ENCODE assay signal across 9 cellular contexts in the genomic region with DNA sequence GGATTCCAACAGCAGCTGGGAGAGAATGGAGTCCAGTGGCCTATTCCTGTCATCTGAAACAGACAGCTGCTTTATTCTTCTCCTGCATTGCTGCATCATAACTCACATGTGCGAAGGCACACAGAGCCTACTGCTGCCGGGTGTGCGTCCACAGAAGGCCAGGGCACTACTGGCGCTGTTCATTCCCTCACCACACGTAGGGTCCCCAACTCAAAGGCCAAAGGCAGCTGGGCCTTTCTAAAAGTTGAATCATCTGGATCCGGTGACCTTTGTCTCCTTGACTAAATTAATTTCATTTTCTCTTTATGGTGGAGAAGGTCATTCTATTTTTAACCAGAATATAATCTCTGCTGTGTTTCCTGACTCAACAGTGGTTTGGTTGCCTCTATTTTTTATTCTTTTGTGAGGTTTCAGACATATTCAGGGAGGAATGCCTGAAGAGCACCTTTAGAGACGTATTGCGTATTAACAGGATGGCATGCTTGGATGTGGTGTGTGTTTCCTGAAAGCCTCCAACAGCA. TPM values are rescaled to one million over a fixed set of nuclear protein-coding genes. Genes with fewer than 3 reads are reported as not detected.
DNase-seq lines count a peak whose midpoint lies in the region; ATAC-seq and TF ChIP-seq lines count a peak whose summit lies in the region.
"Had no signal": no experiment of that assay in that cellular context is flagged by ENCODE, and none has a peak within 500 bp of the region (broad histone marks: within the 10 kb centered on the region; RNA-seq: fewer than 3 reads in every experiment).

No MANE protein-coding gene starts in this region.

- H3K4me3 Mint-ChIP-seq in T-helper 2 cell treated with Interferon-gamma antibody and Interleukin-4, amounts not matched to agents 5 μg/mL and 100 μg/mL, for 36 hours: peak overlapping the region; percentile 71
- peak overlapping the region; percentile 54 for H3K4me3 Mint-ChIP-seq in stimulated activated effector memory CD8-positive, alpha-beta T cell treated with anti-CD3 and anti-CD28 coated beads, Interleukin-12 subunit alpha, Interleukin-12 subunit beta, amount 100 ng/mL, for 72 hours

- peaks cover 14% of the 10 kb centered on the region for H3K36me3 Mint-ChIP-seq in T-helper 2 cell treated with Interferon-gamma antibody and Interleukin-4, amounts not matched to agents 5 μg/mL and 100 μg/mL, for 36 hours (ENCODE audit: low read depth)
- peaks cover 58% of the 10 kb centered on the region for H3K36me3 Mint-ChIP-seq in stimulated activated effector memory CD8-positive, alpha-beta T cell treated with anti-CD3 and anti-CD28 coated beads, Interleukin-12 subunit alpha, Interleukin-12 subunit beta, amount 100 ng/mL, for 72 hours

- ATAC-seq in stimulated activated effector memory CD8-positive, alpha-beta T cell treated with anti-CD3 and anti-CD28 coated beads, Interleukin-12 subunit alpha, Interleukin-12 subunit beta, amount 100 ng/mL, for 72 hours: peak; percentile 9
- no peak for ATAC-seq in HG02981 (IDR thresholded peaks at IDR 0.05; ENCODE audit: unreplicated experiment)

- H3K4me3 ChIP-seq in dorsolateral prefrontal cortex: peak overlapping the region in 19 of 59 donors; percentile 1 to 33 (median 13)

- peak overlapping the region; percentile 63 to 96 (median 90) for H3K27ac ChIP-seq in dorsolateral prefrontal cortex

- intact Hi-C loops in dorsolateral prefrontal cortex (cut with DNase I): loop anchor here in 1 of 2 donors (5.0 kb wide), 1 partner anchor 72 kb away; a partner anchor contains a TSS

- no peaks in the 10 kb centered on the region for H3K9me3 Mint-ChIP-seq in T-helper 2 cell treated with Interferon-gamma antibody and Interleukin-4, amounts not matched to agents 5 μg/mL and 100 μg/mL, for 36 hours
- no peaks in the 10 kb centered on the region for H3K9me3 Mint-ChIP-seq in stimulated activated effector memory CD8-positive, alpha-beta T cell treated with anti-CD3 and anti-CD28 coated beads, Interleukin-12 subunit alpha, Interleukin-12 subunit beta, amount 100 ng/mL, for 72 hours

- peak in 6 of 56 donors; percentile 12 to 33 (median 18) for TF ChIP-seq CTCF in dorsolateral prefrontal cortex (IDR thresholded peaks at IDR 0.05 in 54 of 56, conservative IDR thresholded peaks at IDR 0.05 in 2 of 56; ENCODE audit: low read depth in 1 of 56, partially characterized antibody in 56 of 56)

- H3K27me3 Mint-ChIP-seq in T-helper 2 cell treated with Interferon-gamma antibody and Interleukin-4, amounts not matched to agents 5 μg/mL and 100 μg/mL, for 36 hours (ENCODE audit: low read depth): no peaks in the 10 kb centered on the region

- H3K27ac Mint-ChIP-seq in T-helper 2 cell treated with Interferon-gamma antibody and Interleukin-4, amounts not matched to agents 5 μg/mL and 100 μg/mL, for 36 hours: peak overlapping the region; percentile 89
- peak overlapping the region; percentile 90 for H3K27ac Mint-ChIP-seq in stimulated activated effector memory CD8-positive, alpha-beta T cell treated with anti-CD3 and anti-CD28 coated beads, Interleukin-12 subunit alpha, Interleukin-12 subunit beta, amount 100 ng/mL, for 72 hours

- H3K27me3 ChIP-seq in dorsolateral prefrontal cortex: no peaks in the 10 kb centered on the region

- peaks cover 54% of the 10 kb centered on the region for H3K4me1 Mint-ChIP-seq in T-helper 2 cell treated with Interferon-gamma antibody and Interleukin-4, amounts not matched to agents 5 μg/mL and 100 μg/mL, for 36 hours (ENCODE audit: low read depth)
- peaks cover 44% of the 10 kb centered on the region for H3K4me1 Mint-ChIP-seq in stimulated activated effector memory CD8-positive, alpha-beta T cell treated with anti-CD3 and anti-CD28 coated beads, Interleukin-12 subunit alpha, Interleukin-12 subunit beta, amount 100 ng/mL, for 72 hours

- peak; percentile 31 for DNase-seq in T-helper 2 cell treated with Interferon-gamma antibody and Interleukin-4, amounts not matched to agents 5 μg/mL and 100 μg/mL, for 36 hours (ENCODE audit: low spot score)
- DNase-seq in T-helper 2 cell: no peak
- peak in 4 of 10 donors; percentile 41 to 53 (median 50) for DNase-seq in dorsolateral prefrontal cortex
- DNase-seq in stimulated activated effector memory CD8-positive, alpha-beta T cell treated with anti-CD3 and anti-CD28 coated beads, Interleukin-12 subunit alpha, Interleukin-12 subunit beta, amount 100 ng/mL, for 72 hours (ENCODE audit: low spot score in 2 of 2): no peak
- DNase-seq in GM03348 (ENCODE audit: low spot score): no peak
- DNase-seq: HCEC 1CT had no signal

RNA-seq across cellular contexts. Expression of a gene that starts 10.8 kb away (rescaled TPM):
- total RNA-seq in dorsolateral prefrontal cortex: 10 to 100 TPM in 6 of 120 experiments, 1 to 10 TPM in 114; 2.5 to 12.3 (median 6.3) TPM

RNA-seq across cellular contexts. Expression of a gene that starts 19.8 kb away (rescaled TPM):
- 10 to 100 TPM in 1 of 120 experiments, 1 to 10 TPM in 119; 2.1 to 10.7 (median 3.4) TPM for total RNA-seq in dorsolateral prefrontal cortex

RNA-seq across cellular contexts. Expression of a gene that starts 24.7 kb away (rescaled TPM):
- 10 to 100 TPM; 26.6 to 69.5 (median 49.7) TPM for total RNA-seq in dorsolateral prefrontal cortex

RNA-seq across cellular contexts. Expression of a gene that starts 24.9 kb away (rescaled TPM):
- 1 to 10 TPM in 8 of 120 experiments, under 1 TPM in 37, not detected in 75; 0.25 to 3.6 (median 0.63) TPM for total RNA-seq in dorsolateral prefrontal cortex
- total RNA-seq: osteocyte had no signal

RNA-seq across cellular contexts. Expression of a gene that starts 31.6 kb away (rescaled TPM):
- total RNA-seq in dorsolateral prefrontal cortex: 1 to 10 TPM in 2 of 120 experiments, under 1 TPM in 1, not detected in 117; 0.19 to 1.4 (median 1.2) TPM
- total RNA-seq: fibroblast of villous mesenchyme, osteocyte had no signal
